Comparison of ENCODE assay signal across 8 cellular contexts in genomic region chr10:93062499-93063216, GRCh38. TPM values are rescaled to one million over a fixed set of nuclear protein-coding genes. Genes with fewer than 3 reads are reported as not detected.
DNase-seq lines count a peak whose midpoint lies in the region; ATAC-seq, FAIRE-seq and TF ChIP-seq lines count a peak whose summit lies in the region.

No MANE protein-coding gene starts in this region.

- ATAC-seq in left lobe of liver = peak; percentile 85
- peak; percentile 76 for ATAC-seq in stimulated activated effector memory CD8-positive, alpha-beta T cell treated with anti-CD3 and anti-CD28 coated beads, Interleukin-12 subunit alpha, Interleukin-12 subunit beta, amount 100 ng/mL, for 72 hours

- DNase-seq in ELR (ENCODE audit: low read depth) = peak; percentile 53
- DNase-seq in HuH-7.5 (ENCODE audit: low spot score) = peak; percentile 95
- no peak for DNase-seq in bronchial epithelial cell (ENCODE audit: low read depth)
- DNase-seq in left lobe of liver (ENCODE audit: low spot score) = no peak
- peak in 1 of 2 donors; percentile 68 for DNase-seq in stimulated activated effector memory CD8-positive, alpha-beta T cell treated with anti-CD3 and anti-CD28 coated beads, Interleukin-12 subunit alpha, Interleukin-12 subunit beta, amount 100 ng/mL, for 72 hours (ENCODE audit: low spot score in 2 of 2)
- DNase-seq in SIG-M5 (lab: John Stamatoyannopoulos, UW) = no peak
- no peak for DNase-seq in C1 segment of cervical spinal cord (lab: John Stamatoyannopoulos, UW)
- no peak for DNase-seq in Ammon's horn (ENCODE audit: low spot score)

- H3K4me1 Mint-ChIP-seq in stimulated activated effector memory CD8-positive, alpha-beta T cell treated with anti-CD3 and anti-CD28 coated beads, Interleukin-12 subunit alpha, Interleukin-12 subunit beta, amount 100 ng/mL, for 72 hours = peaks cover 29% of the 10 kb centered on the region

- H3K36me3 Mint-ChIP-seq in stimulated activated effector memory CD8-positive, alpha-beta T cell treated with anti-CD3 and anti-CD28 coated beads, Interleukin-12 subunit alpha, Interleukin-12 subunit beta, amount 100 ng/mL, for 72 hours = peaks cover 20% of the 10 kb centered on the region

- H3K9me3 Mint-ChIP-seq in stimulated activated effector memory CD8-positive, alpha-beta T cell treated with anti-CD3 and anti-CD28 coated beads, Interleukin-12 subunit alpha, Interleukin-12 subunit beta, amount 100 ng/mL, for 72 hours = no peaks in the 10 kb centered on the region

- peak; percentile 81 for TF ChIP-seq CTCF in bronchial epithelial cell (IDR thresholded peaks at IDR 0.05; ENCODE audit: insufficient read depth, low read length, severe bottlenecking)

- H3K4me3 Mint-ChIP-seq in stimulated activated effector memory CD8-positive, alpha-beta T cell treated with anti-CD3 and anti-CD28 coated beads, Interleukin-12 subunit alpha, Interleukin-12 subunit beta, amount 100 ng/mL, for 72 hours = peak overlapping the region; percentile 66

- no peaks in the 10 kb centered on the region for H3K36me3 ChIP-seq in bronchial epithelial cell (ENCODE audit: control insufficient read depth, insufficient read depth, low read length)

- no peak for FAIRE-seq in bronchial epithelial cell (lab: Jason Lieb, UNC)

- H3K4me3 ChIP-seq in bronchial epithelial cell (ENCODE audit: low read depth, low read length) = peak overlapping the region; percentile 27

- H3K27ac Mint-ChIP-seq in stimulated activated effector memory CD8-positive, alpha-beta T cell treated with anti-CD3 and anti-CD28 coated beads, Interleukin-12 subunit alpha, Interleukin-12 subunit beta, amount 100 ng/mL, for 72 hours = no peak overlapping the region

- peaks cover 68% of the 10 kb centered on the region for H3K27me3 ChIP-seq in bronchial epithelial cell (ENCODE audit: control insufficient read depth, insufficient read depth, low read length)

RNA-seq across cellular contexts. Expression of gene CYP26C1, which starts 2.1 kb away (rescaled TPM):
- total RNA-seq in bronchial epithelial cell (under 0.01 TPM in 2 replicates), left lobe of liver (0.08 TPM)

RNA-seq across cellular contexts. Expression of gene CYP26A1, which starts 11.0 kb away (rescaled TPM):
- total RNA-seq in bronchial epithelial cell (not detected in 2 replicates), left lobe of liver (16.2 TPM)

Comparison
In these comparisons a context has a peak if more than half of its experiments do, and no peak if none do; other contexts are left out.
1. DNase-seq: peak in ELR (single experiment) and HuH-7.5 (single experiment); none in bronchial epithelial cell (single experiment), left lobe of liver (single experiment), SIG-M5 (single experiment), C1 segment of cervical spinal cord (0 of 14) and Ammon's horn (single experiment).
2. RNA of gene CYP26A1, which starts 11.0 kb away (total RNA-seq): 16.2 TPM in left lobe of liver (single experiment); not detected in bronchial epithelial cell; every median in the first group is over 10 times any median in the second.